Comparison of ENCODE assay signal across 31 cellular contexts in the genomic region with DNA sequence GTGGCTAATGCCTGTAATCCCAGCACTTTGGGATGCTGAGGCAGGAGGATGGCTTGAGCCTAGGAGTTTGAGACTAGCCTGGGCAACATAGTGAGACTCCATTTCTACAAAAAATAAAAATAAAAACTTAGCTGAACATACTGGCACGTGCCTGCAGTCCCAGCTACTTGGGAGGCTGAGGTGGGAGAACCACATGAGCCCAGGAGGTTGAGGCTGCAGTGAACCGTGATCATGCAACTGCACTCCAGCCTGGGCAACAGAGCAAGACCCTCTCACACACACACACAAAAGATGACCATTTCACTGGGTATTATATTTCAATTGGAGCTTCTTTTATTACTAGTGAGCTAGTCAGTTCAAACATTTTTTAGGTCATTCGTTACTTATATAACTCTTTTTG.
DNase-seq lines count a peak whose midpoint lies in the region; ATAC-seq and TF ChIP-seq lines count a peak whose summit lies in the region.
"Had no signal": no experiment of that assay in that cellular context is flagged by ENCODE, and none has a peak within 500 bp of the region (broad histone marks: within the 10 kb centered on the region; RNA-seq: fewer than 3 reads in every experiment).

No MANE protein-coding gene starts in this region.

- no peaks in the 10 kb centered on the region for H3K36me3 ChIP-seq in HEK293 (ENCODE audit: control insufficient read depth in 2 of 2, insufficient read depth in 1 of 2, low read length in 2 of 2)
- H3K36me3 ChIP-seq: BE2C; BLaER1; BLaER1 treated with 17β-estradiol and CSF1 and Interleukin-3, amounts not matched to agents 10 nM and 100 nM had no signal

- H3K9me3 ChIP-seq in HEK293 (ENCODE audit: control insufficient read depth, insufficient read depth, low read depth, low read length): no peaks in the 10 kb centered on the region
- H3K9me3 ChIP-seq: A549; BE2C; BLaER1; BLaER1 treated with 17β-estradiol and CSF1 and Interleukin-3, amounts not matched to agents 10 nM and 100 nM; Caco-2 had no signal

- POLR2A ChIA-PET in HEK293 (lab: Yijun Ruan, JAX): no interaction called here
- POLR2A ChIA-PET in WTC11 (lab: Charles Lee): no interaction called here

- no peak for TF ChIP-seq CTCF in HEK293 (tag by site-specific recombination; IDR thresholded peaks at IDR 0.05)
- TF ChIP-seq CTCF in WTC11 (IDR thresholded peaks at IDR 0.05): no peak

- DNase-seq in WTC11 (ENCODE audit: low spot score) (no peak), COLO668 (lab: John Stamatoyannopoulos, UW; ENCODE audit: unreplicated experiment) (no peak)
- DNase-seq in activated naive CD4-positive, alpha-beta T cell treated with anti-CD3 and anti-CD28 coated beads, Interleukin-2, amount 10 ng/mL, durations not matched to agents 7 days and 5 days: no peak
- DNase-seq: 8988T; ACHN; AML-193; BE2C; C1 segment of cervical spinal cord; Caco-2; Calu3; CD4-positive, alpha-beta memory T cell; CD4-positive, alpha-beta T cell; CD4-positive, CD25-positive, alpha-beta regulatory T cell; CD8-positive, alpha-beta memory T cell; CD8-positive, alpha-beta T cell; COR-L47; DMS 273 treated with DMSO at 0.1 percent for 48 hours; DMS153; DMS53; DMS79; DMS79 treated with DMSO at 0.1 percent for 48 hours; DND-41; EL had no signal

- no peak overlapping the region for H3K27ac ChIP-seq in HEK293 (ENCODE audit: extremely low read depth, low read depth, low read length)
- H3K27ac ChIP-seq: 22Rv1; A549; BLaER1; BLaER1 treated with 17β-estradiol and CSF1 and Interleukin-3, amounts not matched to agents 10 nM and 100 nM; C4-2B had no signal

- 0 out of 2 replicates have a peak, but pooled peaks cover 2% of the 10 kb centered on the region for H3K4me1 Mint-ChIP-seq in WTC11
- H3K4me1 Mint-ChIP-seq in activated naive CD4-positive, alpha-beta T cell treated with anti-CD3 and anti-CD28 coated beads, Interleukin-2, amount 10 ng/mL, durations not matched to agents 7 days and 5 days: no peaks in the 10 kb centered on the region
- H3K4me1 Mint-ChIP-seq: B cell; CD14-positive monocyte; CD4-positive, alpha-beta memory T cell; CD4-positive, CD25-positive, alpha-beta regulatory T cell; CD8-positive, alpha-beta memory T cell had no signal

- no peak overlapping the region for H3K4me3 Mint-ChIP-seq in WTC11
- H3K4me3 Mint-ChIP-seq in activated naive CD4-positive, alpha-beta T cell treated with anti-CD3 and anti-CD28 coated beads, Interleukin-2, amount 10 ng/mL, durations not matched to agents 7 days and 5 days: no peak overlapping the region
- H3K4me3 Mint-ChIP-seq: B cell; CD14-positive monocyte; CD4-positive, alpha-beta memory T cell; CD4-positive, alpha-beta T cell; CD4-positive, CD25-positive, alpha-beta regulatory T cell; CD8-positive, alpha-beta memory T cell; CD8-positive, alpha-beta T cell had no signal

- no peaks in the 10 kb centered on the region for H3K4me1 ChIP-seq in HEK293 (ENCODE audit: control insufficient read depth, insufficient read depth, low read length)
- H3K4me1 ChIP-seq: A549; BE2C; BLaER1; BLaER1 treated with 17β-estradiol and CSF1 and Interleukin-3, amounts not matched to agents 10 nM and 100 nM; Caco-2 had no signal

- H3K27me3 Mint-ChIP-seq in WTC11 (ENCODE audit: low read depth): no peaks in the 10 kb centered on the region
- H3K27me3 Mint-ChIP-seq in activated naive CD4-positive, alpha-beta T cell treated with anti-CD3 and anti-CD28 coated beads, Interleukin-2, amount 10 ng/mL, durations not matched to agents 7 days and 5 days: peaks cover 8% of the 10 kb centered on the region

- no peaks in the 10 kb centered on the region for H3K36me3 Mint-ChIP-seq in WTC11
- H3K36me3 Mint-ChIP-seq in activated naive CD4-positive, alpha-beta T cell treated with anti-CD3 and anti-CD28 coated beads, Interleukin-2, amount 10 ng/mL, durations not matched to agents 7 days and 5 days: no peaks in the 10 kb centered on the region
- H3K36me3 Mint-ChIP-seq: CD14-positive monocyte; CD4-positive, alpha-beta memory T cell; CD4-positive, CD25-positive, alpha-beta regulatory T cell; CD8-positive, alpha-beta memory T cell; CD8-positive, alpha-beta T cell had no signal

- no peak overlapping the region for H3K27ac Mint-ChIP-seq in WTC11
- no peak overlapping the region for H3K27ac Mint-ChIP-seq in activated naive CD4-positive, alpha-beta T cell treated with anti-CD3 and anti-CD28 coated beads, Interleukin-2, amount 10 ng/mL, durations not matched to agents 7 days and 5 days
- H3K27ac Mint-ChIP-seq: B cell; CD14-positive monocyte; CD4-positive, alpha-beta T cell; CD4-positive, CD25-positive, alpha-beta regulatory T cell; CD8-positive, alpha-beta memory T cell; CD8-positive, alpha-beta T cell had no signal

- ATAC-seq in WTC11: no peak
- ATAC-seq: A549; CD8-positive, alpha-beta T cell had no signal

- no peak overlapping the region for H3K4me3 ChIP-seq in HEK293 (ENCODE audit: low read depth, low read length)
- H3K4me3 ChIP-seq: A549; BLaER1; BLaER1 treated with 17β-estradiol and CSF1 and Interleukin-3, amounts not matched to agents 10 nM and 100 nM had no signal

- H3K9me3 Mint-ChIP-seq in WTC11: no peaks in the 10 kb centered on the region
- H3K9me3 Mint-ChIP-seq in activated naive CD4-positive, alpha-beta T cell treated with anti-CD3 and anti-CD28 coated beads, Interleukin-2, amount 10 ng/mL, durations not matched to agents 7 days and 5 days: no peaks in the 10 kb centered on the region
- H3K9me3 Mint-ChIP-seq: CD4-positive, alpha-beta T cell; CD8-positive, alpha-beta memory T cell; CD8-positive, alpha-beta T cell had no signal

- CTCF ChIA-PET in HEK293 (lab: Yijun Ruan, JAX): no interaction called here
- CTCF ChIA-PET in WTC11 (lab: Charles Lee): no interaction called here
- CTCF ChIA-PET in activated naive CD4-positive, alpha-beta T cell treated with anti-CD3 and anti-CD28 coated beads, Interleukin-2, amount 10 ng/mL, durations not matched to agents 7 days and 5 days (lab: Charles Lee): no interaction called here

TF ChIP-seq in HEK293, 187 proteins besides CTCF, POLR2A, EP300 and RAD21:
- TF ChIP-seq GLI2 (tag by site-specific recombination; IDR thresholded peaks at IDR 0.05; ENCODE audit: borderline replicate concordance, low read depth): no peak
- peak; percentile 76 for TF ChIP-seq ZNF121 (tag by site-specific recombination; IDR thresholded peaks at IDR 0.05)

TF ChIP-seq in WTC11, 78 proteins besides CTCF, POLR2A, EP300 and RAD21:
- TF ChIP-seq ZNF121 (CRISPR knock-in tag; IDR thresholded peaks at IDR 0.05): peak; percentile 76; the same call in 1 of the 2 replicates
- TF ChIP-seq, protein P1, sequence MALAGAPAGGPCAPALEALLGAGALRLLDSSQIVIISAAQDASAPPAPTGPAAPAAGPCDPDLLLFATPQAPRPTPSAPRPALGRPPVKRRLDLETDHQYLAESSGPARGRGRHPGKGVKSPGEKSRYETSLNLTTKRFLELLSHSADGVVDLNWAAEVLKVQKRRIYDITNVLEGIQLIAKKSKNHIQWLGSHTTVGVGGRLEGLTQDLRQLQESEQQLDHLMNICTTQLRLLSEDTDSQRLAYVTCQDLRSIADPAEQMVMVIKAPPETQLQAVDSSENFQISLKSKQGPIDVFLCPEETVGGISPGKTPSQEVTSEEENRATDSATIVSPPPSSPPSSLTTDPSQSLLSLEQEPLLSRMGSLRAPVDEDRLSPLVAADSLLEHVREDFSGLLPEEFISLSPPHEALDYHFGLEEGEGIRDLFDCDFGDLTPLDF (CRISPR knock-in tag; IDR thresholded peaks at IDR 0.05): no peak
